ENCODE assay signal across 1 cellular context in genomic region chr12:81143057-81143456, GRCh38.
TF ChIP-seq lines count a peak whose summit lies in the region.

No MANE protein-coding gene starts in this region.

TF ChIP-seq in HepG2, 621 proteins besides CTCF, POLR2A, EP300 and RAD21 (continued from another document and continues in another):
- TF ChIP-seq TCF7 (IDR thresholded peaks at IDR 0.05; ENCODE audit: low read depth): peak; percentile 99
- TF ChIP-seq, protein P1, sequence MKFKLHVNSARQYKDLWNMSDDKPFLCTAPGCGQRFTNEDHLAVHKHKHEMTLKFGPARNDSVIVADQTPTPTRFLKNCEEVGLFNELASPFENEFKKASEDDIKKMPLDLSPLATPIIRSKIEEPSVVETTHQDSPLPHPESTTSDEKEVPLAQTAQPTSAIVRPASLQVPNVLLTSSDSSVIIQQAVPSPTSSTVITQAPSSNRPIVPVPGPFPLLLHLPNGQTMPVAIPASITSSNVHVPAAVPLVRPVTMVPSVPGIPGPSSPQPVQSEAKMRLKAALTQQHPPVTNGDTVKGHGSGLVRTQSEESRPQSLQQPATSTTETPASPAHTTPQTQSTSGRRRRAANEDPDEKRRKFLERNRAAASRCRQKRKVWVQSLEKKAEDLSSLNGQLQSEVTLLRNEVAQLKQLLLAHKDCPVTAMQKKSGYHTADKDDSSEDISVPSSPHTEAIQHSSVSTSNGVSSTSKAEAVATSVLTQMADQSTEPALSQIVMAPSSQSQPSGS (CRISPR knock-in tag; IDR thresholded peaks at IDR 0.05): peak; percentile 94
- peak; percentile 35; the same call in 1 of the 2 replicates for TF ChIP-seq FOXP1 (IDR thresholded peaks at IDR 0.05)
- TF ChIP-seq FOXP1 (CRISPR knock-in tag; IDR thresholded peaks at IDR 0.05): peak; percentile 93
- peak; percentile 98 for TF ChIP-seq MED1 (CRISPR knock-in tag; IDR thresholded peaks at IDR 0.05)
- peak; percentile 64; the same call in 1 of the 2 replicates for TF ChIP-seq DDIT3 (CRISPR knock-in tag; IDR thresholded peaks at IDR 0.05)
- TF ChIP-seq GATAD1 (CRISPR knock-in tag; IDR thresholded peaks at IDR 0.05): peak; percentile 63
- TF ChIP-seq ZNF773 (CRISPR knock-in tag; IDR thresholded peaks at IDR 0.05; ENCODE audit: borderline replicate concordance): no peak
- TF ChIP-seq ZFP36 (IDR thresholded peaks at IDR 0.05; ENCODE audit: borderline replicate concordance, low read depth, low read length, partially characterized antibody): peak; percentile 15
- TF ChIP-seq, protein P2, sequence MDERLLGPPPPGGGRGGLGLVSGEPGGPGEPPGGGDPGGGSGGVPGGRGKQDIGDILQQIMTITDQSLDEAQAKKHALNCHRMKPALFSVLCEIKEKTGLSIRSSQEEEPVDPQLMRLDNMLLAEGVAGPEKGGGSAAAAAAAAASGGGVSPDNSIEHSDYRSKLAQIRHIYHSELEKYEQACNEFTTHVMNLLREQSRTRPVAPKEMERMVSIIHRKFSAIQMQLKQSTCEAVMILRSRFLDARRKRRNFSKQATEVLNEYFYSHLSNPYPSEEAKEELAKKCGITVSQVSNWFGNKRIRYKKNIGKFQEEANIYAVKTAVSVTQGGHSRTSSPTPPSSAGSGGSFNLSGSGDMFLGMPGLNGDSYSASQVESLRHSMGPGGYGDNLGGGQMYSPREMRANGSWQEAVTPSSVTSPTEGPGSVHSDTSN (CRISPR knock-in tag; IDR thresholded peaks at IDR 0.05): no peak
- TF ChIP-seq ZNF558 (CRISPR knock-in tag; IDR thresholded peaks at IDR 0.05; ENCODE audit: borderline replicate concordance): no peak
- 0 out of 2 replicates have a peak, but pooled peaks have one; percentile 24 for TF ChIP-seq SMC3 (IDR thresholded peaks at IDR 0.05; ENCODE audit: low read length)
- TF ChIP-seq NFATC3 (CRISPR knock-in tag; IDR thresholded peaks at IDR 0.05): no peak
- no peak for TF ChIP-seq RFX1 (IDR thresholded peaks at IDR 0.05)
- TF ChIP-seq ZNF282 (IDR thresholded peaks at IDR 0.05; ENCODE audit: partially characterized antibody): no peak
- TF ChIP-seq KDM3A (CRISPR knock-in tag; IDR thresholded peaks at IDR 0.05; ENCODE audit: low read depth): peak; percentile 26; the same call in 1 of the 2 replicates
- TF ChIP-seq SUZ12 (IDR thresholded peaks at IDR 0.05; ENCODE audit: low read depth, low read length): no peak
- peak; percentile 99 for TF ChIP-seq HMG20A (CRISPR knock-in tag; IDR thresholded peaks at IDR 0.05; ENCODE audit: borderline replicate concordance)
- 0 out of 2 replicates have a peak, but pooled peaks have one; percentile 56 for TF ChIP-seq ESRRA (CRISPR knock-in tag; IDR thresholded peaks at IDR 0.05; ENCODE audit: low read depth)
- peak; percentile 90 for TF ChIP-seq IRF2 (CRISPR knock-in tag; IDR thresholded peaks at IDR 0.05)
- TF ChIP-seq MLLT10 (CRISPR knock-in tag; IDR thresholded peaks at IDR 0.05): no peak
- TF ChIP-seq, protein P3, sequence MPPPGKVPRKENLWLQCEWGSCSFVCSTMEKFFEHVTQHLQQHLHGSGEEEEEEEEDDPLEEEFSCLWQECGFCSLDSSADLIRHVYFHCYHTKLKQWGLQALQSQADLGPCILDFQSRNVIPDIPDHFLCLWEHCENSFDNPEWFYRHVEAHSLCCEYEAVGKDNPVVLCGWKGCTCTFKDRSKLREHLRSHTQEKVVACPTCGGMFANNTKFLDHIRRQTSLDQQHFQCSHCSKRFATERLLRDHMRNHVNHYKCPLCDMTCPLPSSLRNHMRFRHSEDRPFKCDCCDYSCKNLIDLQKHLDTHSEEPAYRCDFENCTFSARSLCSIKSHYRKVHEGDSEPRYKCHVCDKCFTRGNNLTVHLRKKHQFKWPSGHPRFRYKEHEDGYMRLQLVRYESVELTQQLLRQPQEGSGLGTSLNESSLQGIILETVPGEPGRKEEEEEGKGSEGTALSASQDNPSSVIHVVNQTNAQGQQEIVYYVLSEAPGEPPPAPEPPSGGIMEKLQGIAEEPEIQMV (CRISPR knock-in tag; IDR thresholded peaks at IDR 0.05; ENCODE audit: low read depth): 0 out of 2 replicates have a peak, but pooled peaks have one; percentile 24
- TF ChIP-seq, protein P4, sequence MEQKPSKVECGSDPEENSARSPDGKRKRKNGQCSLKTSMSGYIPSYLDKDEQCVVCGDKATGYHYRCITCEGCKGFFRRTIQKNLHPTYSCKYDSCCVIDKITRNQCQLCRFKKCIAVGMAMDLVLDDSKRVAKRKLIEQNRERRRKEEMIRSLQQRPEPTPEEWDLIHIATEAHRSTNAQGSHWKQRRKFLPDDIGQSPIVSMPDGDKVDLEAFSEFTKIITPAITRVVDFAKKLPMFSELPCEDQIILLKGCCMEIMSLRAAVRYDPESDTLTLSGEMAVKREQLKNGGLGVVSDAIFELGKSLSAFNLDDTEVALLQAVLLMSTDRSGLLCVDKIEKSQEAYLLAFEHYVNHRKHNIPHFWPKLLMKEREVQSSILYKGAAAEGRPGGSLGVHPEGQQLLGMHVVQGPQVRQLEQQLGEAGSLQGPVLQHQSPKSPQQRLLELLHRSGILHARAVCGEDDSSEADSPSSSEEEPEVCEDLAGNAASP (CRISPR knock-in tag; IDR thresholded peaks at IDR 0.05; ENCODE audit: borderline replicate concordance): peak; percentile 100
- TF ChIP-seq ZNF34 (CRISPR knock-in tag; IDR thresholded peaks at IDR 0.05; ENCODE audit: borderline replicate concordance): no peak
- no peak; the same call in 1 of the 2 replicates for TF ChIP-seq YEATS4 (CRISPR knock-in tag; IDR thresholded peaks at IDR 0.05; ENCODE audit: borderline replicate concordance)
- TF ChIP-seq ZKSCAN1 (IDR thresholded peaks at IDR 0.05; ENCODE audit: low read length): no peak
- TF ChIP-seq ZBTB37 (CRISPR knock-in tag; IDR thresholded peaks at IDR 0.05): peak; percentile 66; the same call in 1 of the 2 replicates
- peak; percentile 96 for TF ChIP-seq TCF7L2 (IDR thresholded peaks at IDR 0.05; ENCODE audit: low read depth, low read length)
- TF ChIP-seq ZNF407 (CRISPR knock-in tag; IDR thresholded peaks at IDR 0.05; ENCODE audit: not compliant biosample characterization): no peak
- peak; percentile 98 for TF ChIP-seq MED13 (CRISPR knock-in tag; IDR thresholded peaks at IDR 0.05)
- peak; percentile 42; the same call in 1 of the 2 replicates for TF ChIP-seq KAT7 (CRISPR knock-in tag; IDR thresholded peaks at IDR 0.05; ENCODE audit: borderline replicate concordance)
- TF ChIP-seq CBFB (CRISPR knock-in tag; IDR thresholded peaks at IDR 0.05): peak; percentile 70; the same call in 1 of the 2 replicates
- TF ChIP-seq MLX (CRISPR knock-in tag; IDR thresholded peaks at IDR 0.05): peak; percentile 84
- no peak for TF ChIP-seq MXD3 (CRISPR knock-in tag; IDR thresholded peaks at IDR 0.05)
- no peak for TF ChIP-seq ZNF317 (CRISPR knock-in tag; IDR thresholded peaks at IDR 0.05)
- TF ChIP-seq POLR2AphosphoS5 (IDR thresholded peaks at IDR 0.05; ENCODE audit: low read depth, low read length): no peak
- peak; percentile 47; the same call in 1 of the 2 replicates for TF ChIP-seq ARNTL (CRISPR knock-in tag; IDR thresholded peaks at IDR 0.05)
- TF ChIP-seq KLF9 (CRISPR knock-in tag; IDR thresholded peaks at IDR 0.05; ENCODE audit: low read depth): 0 out of 2 replicates have a peak, but pooled peaks have one; percentile 46
- peak; percentile 56; the same call in 1 of the 2 replicates for TF ChIP-seq HOXA3 (CRISPR knock-in tag; IDR thresholded peaks at IDR 0.05)
- TF ChIP-seq, protein P5, sequence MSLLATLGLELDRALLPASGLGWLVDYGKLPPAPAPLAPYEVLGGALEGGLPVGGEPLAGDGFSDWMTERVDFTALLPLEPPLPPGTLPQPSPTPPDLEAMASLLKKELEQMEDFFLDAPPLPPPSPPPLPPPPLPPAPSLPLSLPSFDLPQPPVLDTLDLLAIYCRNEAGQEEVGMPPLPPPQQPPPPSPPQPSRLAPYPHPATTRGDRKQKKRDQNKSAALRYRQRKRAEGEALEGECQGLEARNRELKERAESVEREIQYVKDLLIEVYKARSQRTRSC (CRISPR knock-in tag; IDR thresholded peaks at IDR 0.05; ENCODE audit: low read depth): no peak
